8 cellular contexts compared by ENCODE assay signal in genomic region chr20:17568045-17568788, GRCh38. TPM values are rescaled to one million over a fixed set of nuclear protein-coding genes. Genes with fewer than 3 reads are reported as not detected.
DNase-seq lines count a peak whose midpoint lies in the region; ATAC-seq and TF ChIP-seq lines count a peak whose summit lies in the region.

No MANE protein-coding gene starts in this region.

- WGBS in liver, result 88% methylated on average over 6 of the region's 6 CpGs
- 71 to 73% methylated on average over 6 of the region's 6 CpGs for WGBS in tibial nerve, 2 donors

- no peak for TF ChIP-seq RAD21 in liver (IDR thresholded peaks at IDR 0.05)

- DNase-seq in activated T-cell treated with anti-CD3 and anti-CD28 coated beads, Interleukin-2, amount 50 U/mL, for 24 hours, result no peak
- DNase-seq in activated T-cell treated with anti-CD3 and anti-CD28 coated beads, Interleukin-2, amount 50 U/mL, for 48 hours, result no peak
- DNase-seq in astrocyte of the spinal cord (ENCODE audit: low read depth, low spot score), result no peak
- DNase-seq in tibial nerve (ENCODE audit: low spot score in 2 of 2), result no peak
- DNase-seq in pons (ENCODE audit: low spot score), result no peak
- no peak for DNase-seq in superior temporal gyrus (ENCODE audit: extremely low spot score)

- H3K27ac ChIP-seq in liver (ENCODE audit: low read depth in 1 of 2, low read length in 2 of 2), result peak overlapping the region; percentile 3 to 96
- H3K27ac ChIP-seq in tibial nerve, result peak overlapping the region; percentile 91 to 99 (median 98)

- no peak overlapping the region for H3K27ac Mint-ChIP-seq in activated T-cell treated with anti-CD3 and anti-CD28 coated beads, Interleukin-2, amount 50 U/mL, for 24 hours

- H3K4me1 ChIP-seq in liver (ENCODE audit: control insufficient read depth in 4 of 4, insufficient read depth in 4 of 4, low read length in 3 of 4), result peaks cover 8 to 33% (median 27%) of the 10 kb centered on the region in 4 donors
- peaks cover 0 to 33% (median 7%) of the 10 kb centered on the region in 4 donors for H3K4me1 ChIP-seq in tibial nerve

- TF ChIP-seq EP300 in tibial nerve (IDR thresholded peaks at IDR 0.05), result no peak

- H3K27me3 Mint-ChIP-seq in activated T-cell treated with anti-CD3 and anti-CD28 coated beads, Interleukin-2, amount 50 U/mL, for 24 hours, result peaks cover 17% of the 10 kb centered on the region

- TF ChIP-seq CTCF in astrocyte of the spinal cord (IDR thresholded peaks at IDR 0.05; ENCODE audit: low read depth, low read length) (no peak), liver (IDR thresholded peaks at IDR 0.05; ENCODE audit: low read depth, low read length, missing input control) (no peak), tibial nerve (IDR thresholded peaks at IDR 0.05) (no peak)

- peaks cover 4% of the 10 kb centered on the region for H3K36me3 Mint-ChIP-seq in activated T-cell treated with anti-CD3 and anti-CD28 coated beads, Interleukin-2, amount 50 U/mL, for 24 hours (ENCODE audit: low read depth)

- peak overlapping the region in 1 of 2 donors; percentile 54 for H3K9ac ChIP-seq in liver (ENCODE audit: low read depth in 1 of 2, low read length in 2 of 2)

- in situ Hi-C loops in astrocyte of the spinal cord (cut with HindIII; ENCODE audit: low sequenced_read_pairs), result no loop called here

- TF ChIP-seq POLR2A in tibial nerve (IDR thresholded peaks at IDR 0.05), result no peak

- H3K27me3 ChIP-seq in liver (ENCODE audit: control insufficient read depth in 4 of 4, insufficient read depth in 4 of 4, low read length in 3 of 4) (no peaks in the 10 kb centered on the region), tibial nerve (no peaks in the 10 kb centered on the region)

- H3K4me1 Mint-ChIP-seq in activated T-cell treated with anti-CD3 and anti-CD28 coated beads, Interleukin-2, amount 50 U/mL, for 24 hours (ENCODE audit: low read depth), result peaks cover 24% of the 10 kb centered on the region

- no peak for ATAC-seq in HG02840 (IDR thresholded peaks at IDR 0.05; ENCODE audit: low FRiP score, unreplicated experiment)

- no peaks in the 10 kb centered on the region for H3K9me3 Mint-ChIP-seq in activated T-cell treated with anti-CD3 and anti-CD28 coated beads, Interleukin-2, amount 50 U/mL, for 24 hours

- no peaks in the 10 kb centered on the region for H3K9me3 ChIP-seq in liver (ENCODE audit: control insufficient read depth in 4 of 4, low read length in 3 of 4)
- no peaks in the 10 kb centered on the region for H3K9me3 ChIP-seq in tibial nerve

- H3K36me3 ChIP-seq in liver (ENCODE audit: control insufficient read depth in 4 of 4, insufficient read depth in 3 of 4, low read depth in 1 of 4, low read length in 3 of 4), result no peaks in the 10 kb centered on the region
- no peaks in the 10 kb centered on the region for H3K36me3 ChIP-seq in tibial nerve

- H3K4me3 ChIP-seq in astrocyte of the spinal cord (ENCODE audit: low read depth, low read length), result peak overlapping the region; percentile 79
- H3K4me3 ChIP-seq in liver (ENCODE audit: low read depth in 1 of 3, low read length in 3 of 3), result no peak overlapping the region
- peak overlapping the region; percentile 84 to 96 (median 91) for H3K4me3 ChIP-seq in tibial nerve

- peak overlapping the region; percentile 89 for H3K4me3 Mint-ChIP-seq in activated T-cell treated with anti-CD3 and anti-CD28 coated beads, Interleukin-2, amount 50 U/mL, for 24 hours

TF ChIP-seq in liver, 16 proteins besides CTCF, POLR2A, EP300 and RAD21:
- TF ChIP-seq EGR1 (IDR thresholded peaks at IDR 0.05; ENCODE audit: low read depth in 2 of 2), result no peak
- TF ChIP-seq GABPA (IDR thresholded peaks at IDR 0.05 in 1 of 2, conservative IDR thresholded peaks at IDR 0.05 in 1 of 2), result no peak
- no peak for TF ChIP-seq ATF3 (IDR thresholded peaks at IDR 0.05)
- TF ChIP-seq JUND (IDR thresholded peaks at IDR 0.05), result no peak
- no peak for TF ChIP-seq HNF4A (conservative IDR thresholded peaks at IDR 0.05)
- TF ChIP-seq FOXA1 (IDR thresholded peaks at IDR 0.05), result no peak

RNA-seq across cellular contexts. Expression of gene DSTN, which starts 1.7 kb away (rescaled TPM):
- total RNA-seq in liver, result 10 to 100 TPM; 39.9 to 82.7 TPM
- polyA plus RNA-seq in liver, result 100 to 1,000 TPM; 133 to 137 TPM
- total RNA-seq in tibial nerve, result 100 to 1,000 TPM; 166 to 322 (median 242) TPM

RNA-seq across cellular contexts. Expression of gene BFSP1, which starts 37.0 kb away (rescaled TPM):
- total RNA-seq in liver, result under 1 TPM; 0.17 to 0.28 TPM
- under 1 TPM; 0.14 to 0.25 TPM for polyA plus RNA-seq in liver
- 1 to 10 TPM in 1 of 4 donors, under 1 TPM in 2, not detected in 1; 0.39 to 5.9 (median 0.63) TPM for total RNA-seq in tibial nerve

Comparison
In these comparisons a context has a peak if more than half of its experiments do, and no peak if none do; other contexts are left out.
1. H3K4me3 ChIP-seq: peak in astrocyte of the spinal cord (single experiment) and tibial nerve (4 of 4); none in liver (0 of 3).